Comparison of ENCODE assay signal across 19 cellular contexts in the genomic region with DNA sequence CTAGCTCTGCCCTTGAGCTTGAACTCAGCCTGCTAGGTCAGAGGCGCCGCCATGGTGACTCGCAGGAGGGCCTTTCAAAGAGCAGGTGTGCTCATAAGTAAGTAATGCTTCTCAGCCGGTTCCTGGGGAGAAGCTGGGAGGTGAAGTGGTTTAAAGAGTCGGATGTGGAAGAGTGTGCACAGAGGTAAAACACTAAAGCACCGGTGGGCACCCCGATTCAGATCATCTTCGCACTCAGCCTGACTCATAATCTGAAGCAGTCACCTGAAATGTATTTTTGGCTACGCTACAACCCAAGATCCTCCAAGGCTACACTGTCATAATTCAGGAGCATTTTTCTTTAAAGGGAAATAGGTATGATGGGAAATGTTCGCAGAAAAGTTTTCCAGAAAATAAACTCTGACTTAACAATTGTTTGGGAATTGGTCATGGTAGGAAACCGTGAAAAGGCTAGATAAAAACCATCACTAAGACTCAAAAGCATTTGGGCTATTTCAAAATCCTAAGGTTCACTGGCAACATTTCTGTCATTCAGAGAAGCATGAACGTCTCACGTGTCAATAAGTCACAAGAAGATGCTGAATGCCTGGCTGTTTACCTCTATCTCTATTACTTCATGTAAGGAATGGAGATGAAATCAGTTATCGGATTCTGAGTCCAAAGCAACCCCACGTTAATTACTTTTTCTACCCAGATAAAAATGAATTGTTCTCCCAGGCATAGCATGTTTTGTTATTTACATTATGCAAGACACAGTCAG. TPM values are rescaled to one million over a fixed set of nuclear protein-coding genes. Genes with fewer than 3 reads are reported as not detected.
"Had no signal": no experiment of that assay in that cellular context is flagged by ENCODE, and none has a peak within 500 bp of the region (broad histone marks: within the 10 kb centered on the region; RNA-seq: fewer than 3 reads in every experiment).

No MANE protein-coding gene starts in this region.

- H2AFZ ChIP-seq: hepatocyte had no signal

- H3K4me1 ChIP-seq: psoas muscle, right lobe of liver, upper lobe of right lung, vagina had no signal

- H3K4me3 Mint-ChIP-seq: naive thymus-derived CD8-positive, alpha-beta T cell; stimulated activated memory B cell treated with anti-CD40 and anti-IgM and Interleukin-4, amounts not matched to agents 10 μg/mL and 1 μg/mL and 100 μg/mL, for 72 hours; stimulated activated naive CD8-positive, alpha-beta T cell treated with anti-CD3 and anti-CD28 coated beads, Interleukin-15, Interleukin-2, amounts not matched to agents 100 ng/mL and 50 ng/mL, for 24 hours had no signal

- H3K9me3 Mint-ChIP-seq: stimulated activated naive CD8-positive, alpha-beta T cell treated with anti-CD3 and anti-CD28 coated beads, Interleukin-15, Interleukin-2, amounts not matched to agents 100 ng/mL and 50 ng/mL, for 24 hours had no signal

- H3K36me3 ChIP-seq: neutrophil, right lobe of liver, tibial artery, upper lobe of right lung, vagina had no signal

- H3K79me2 ChIP-seq: hepatocyte had no signal

- H3K27ac Mint-ChIP-seq: naive thymus-derived CD8-positive, alpha-beta T cell; stimulated activated memory B cell treated with anti-CD40 and anti-IgM and Interleukin-4, amounts not matched to agents 10 μg/mL and 1 μg/mL and 100 μg/mL, for 72 hours; stimulated activated naive CD8-positive, alpha-beta T cell treated with anti-CD3 and anti-CD28 coated beads, Interleukin-15, Interleukin-2, amounts not matched to agents 100 ng/mL and 50 ng/mL, for 24 hours had no signal

- H3K27ac ChIP-seq: dorsolateral prefrontal cortex, hepatocyte, neutrophil, psoas muscle, right lobe of liver, tibial artery, upper lobe of right lung, vagina had no signal

- DNase-seq: dorsolateral prefrontal cortex; effector CD8-positive, alpha-beta T cell; foreskin melanocyte; kidney glomerular epithelial cell; mammary epithelial cell; mucosa of descending colon; naive thymus-derived CD8-positive, alpha-beta T cell; psoas muscle; retina; right lobe of liver; stimulated activated CD4-positive, alpha-beta T cell treated with anti-CD3 and anti-CD28 coated beads, Interleukin-4, amount 100 ng/mL, for 1 hour; tibial artery; upper lobe of right lung had no signal

- H3K4me1 Mint-ChIP-seq: naive thymus-derived CD8-positive, alpha-beta T cell; stimulated activated memory B cell treated with anti-CD40 and anti-IgM and Interleukin-4, amounts not matched to agents 10 μg/mL and 1 μg/mL and 100 μg/mL, for 72 hours had no signal

- H3K4me2 ChIP-seq: hepatocyte had no signal

- H3K36me3 Mint-ChIP-seq: stimulated activated memory B cell treated with anti-CD40 and anti-IgM and Interleukin-4, amounts not matched to agents 10 μg/mL and 1 μg/mL and 100 μg/mL, for 72 hours had no signal

- H3K27me3 Mint-ChIP-seq: naive thymus-derived CD8-positive, alpha-beta T cell; stimulated activated memory B cell treated with anti-CD40 and anti-IgM and Interleukin-4, amounts not matched to agents 10 μg/mL and 1 μg/mL and 100 μg/mL, for 72 hours; stimulated activated naive CD8-positive, alpha-beta T cell treated with anti-CD3 and anti-CD28 coated beads, Interleukin-15, Interleukin-2, amounts not matched to agents 100 ng/mL and 50 ng/mL, for 24 hours had no signal

- H3K4me3 ChIP-seq: hepatocyte, mucosa of descending colon, psoas muscle, right lobe of liver, tibial artery, upper lobe of right lung, vagina had no signal

- ATAC-seq: mucosa of descending colon; naive thymus-derived CD8-positive, alpha-beta T cell; psoas muscle; right lobe of liver; stimulated activated memory B cell treated with anti-CD40 and anti-IgM and Interleukin-4, amounts not matched to agents 10 μg/mL and 1 μg/mL and 100 μg/mL, for 72 hours; upper lobe of right lung had no signal

- H3K27me3 ChIP-seq: dorsolateral prefrontal cortex, hepatocyte, neutrophil, right lobe of liver, tibial artery, upper lobe of right lung, vagina had no signal

- H3K9me3 ChIP-seq: mucosa of descending colon, neutrophil, psoas muscle, right lobe of liver, tibial artery, upper lobe of right lung, vagina had no signal

RNA-seq across cellular contexts. Expression of a gene that starts 17.8 kb away (rescaled TPM):
- total RNA-seq: osteoblast, right lobe of liver had no signal
- polyA plus RNA-seq: naive thymus-derived CD8-positive, alpha-beta T cell had no signal
